18 cellular contexts compared by ENCODE assay signal in the genomic region with DNA sequence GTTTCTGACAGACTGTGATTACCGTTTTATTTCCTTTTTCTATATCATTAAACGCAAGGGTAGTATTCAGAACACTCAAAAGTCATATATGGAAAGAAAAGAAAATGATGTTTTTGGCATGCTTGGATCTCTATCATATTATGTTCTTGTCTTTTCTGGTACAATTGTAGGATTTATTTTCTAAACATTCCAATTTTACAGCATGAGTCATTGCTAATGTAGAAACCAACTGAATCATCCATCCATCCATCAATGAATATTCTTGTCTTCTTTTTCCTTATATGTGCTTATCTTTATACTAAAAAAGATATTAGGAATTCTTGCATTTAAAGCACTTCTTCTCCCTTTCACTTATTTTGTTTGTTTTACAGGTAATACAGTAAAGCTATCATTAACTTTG.
"Had no signal": no experiment of that assay in that cellular context is flagged by ENCODE, and none has a peak within 500 bp of the region (broad histone marks: within the 10 kb centered on the region; RNA-seq: fewer than 3 reads in every experiment).

No MANE protein-coding gene starts in this region.

- H3K4me3 ChIP-seq: breast epithelium, left ventricle myocardium inferior had no signal

- H3K79me2 ChIP-seq: parathyroid adenoma had no signal

- H2AFZ ChIP-seq: parathyroid adenoma had no signal

- H3K4me1 ChIP-seq: parathyroid adenoma had no signal

- FAIRE-seq: kidney, TTC549 had no signal

- H3K27ac ChIP-seq: breast epithelium, left ventricle myocardium inferior, parathyroid adenoma had no signal

- H3K9ac ChIP-seq: parathyroid adenoma had no signal

- ATAC-seq: activated T-cell treated with anti-CD3 and anti-CD28 coated beads, Interleukin-2, amount 50 U/mL, for 72 hours; naive thymus-derived CD8-positive, alpha-beta T cell; stimulated activated naive B cell treated with anti-CD40 and anti-IgM and Interleukin-4, amounts not matched to agents 10 μg/mL and 1 μg/mL and 100 μg/mL, for 72 hours had no signal

- DNase-seq: activated B cell treated with CpG ODN at 0.5 μM for 24 hours; activated CD4-positive, alpha-beta T cell treated with anti-CD3 and anti-CD28 coated beads for 48 hours; activated CD8-positive, alpha-beta memory T cell treated with anti-CD3 and anti-CD28 coated beads, Interleukin-2, amount 50 U/mL, for 48 hours; activated gamma-delta T cell treated with Interleukin-2 at 50 U/mL for 16 hours; activated naive CD8-positive, alpha-beta T cell treated with anti-CD3 and anti-CD28 coated beads for 36 hours; activated T-cell treated with anti-CD3 and anti-CD28 coated beads, Interleukin-2, amount 50 U/mL, for 72 hours; anterior cingulate cortex; cerebellar nuclear complex; effector memory CD4-positive, alpha-beta T cell; kidney; left ventricle myocardium inferior; naive thymus-derived CD8-positive, alpha-beta T cell; stimulated activated CD4-positive, alpha-beta T cell treated with anti-CD3 and anti-CD28 coated beads, Interleukin-2, amount 100 ng/mL, for 48 hours; stimulated activated naive B cell treated with anti-CD40 and anti-IgM and Interleukin-4, amounts not matched to agents 10 μg/mL and 1 μg/mL and 100 μg/mL, for 72 hours; trophoblast cell had no signal

- H3K36me3 ChIP-seq: breast epithelium, left ventricle myocardium inferior had no signal

- H3K9me3 ChIP-seq: breast epithelium, left ventricle myocardium inferior had no signal

- H3K27me3 ChIP-seq: breast epithelium had no signal
